In the genomic region with DNA sequence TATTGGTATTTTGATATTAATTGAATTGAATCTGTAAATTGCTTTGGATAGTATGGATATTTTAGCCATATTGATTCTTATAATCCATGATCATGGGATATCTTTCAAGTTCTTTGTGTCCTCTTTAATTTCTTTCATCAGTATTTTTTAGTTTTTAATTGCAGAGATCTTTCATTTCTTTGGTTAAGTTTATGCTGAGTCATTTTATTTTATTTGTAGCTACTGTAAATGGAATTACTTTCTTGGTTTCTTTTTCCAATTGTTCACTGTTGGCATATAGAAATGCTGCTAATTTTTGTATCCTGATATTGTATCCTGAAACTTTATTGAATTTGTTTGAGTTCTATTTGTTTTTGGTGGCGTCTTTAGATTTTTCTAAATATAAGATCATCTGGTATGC, we compare ENCODE assay signal across 19 cellular contexts.
A peak's percentile ranks its signal among the peaks of the same experiment; 100 is the strongest.
DNase-seq lines count a peak whose midpoint lies in the region; ATAC-seq, FAIRE-seq and TF ChIP-seq lines count a peak whose summit lies in the region.
"Had no signal": no experiment of that assay in that cellular context is flagged by ENCODE, and none has a peak within 500 bp of the region (broad histone marks: within the 10 kb centered on the region; RNA-seq: fewer than 3 reads in every experiment).

No MANE protein-coding gene starts in this region.

- H3K36me3 ChIP-seq in IMR-90 (ENCODE audit: control insufficient read depth, insufficient read depth, low read length) (no peaks in the 10 kb centered on the region), H1 (ENCODE audit: control insufficient read depth in 2 of 4, insufficient read depth in 4 of 4, low read length in 3 of 4) (peaks cover 0 to 3% (median 0%) of the 10 kb centered on the region in 4 experiments; a peak in 2 of 8 replicates)
- H3K36me3 ChIP-seq: BLaER1 had no signal

- H3K4ac ChIP-seq in IMR-90 (ENCODE audit: low read depth, low read length) = no peak overlapping the region
- no peak overlapping the region for H3K4ac ChIP-seq in H1 (replicated peaks; ENCODE audit: insufficient read length, low read depth, low read length)

- peaks cover 3% of the 10 kb centered on the region for H3K9me1 ChIP-seq in IMR-90 (ENCODE audit: insufficient read depth, low read length)

- no peak overlapping the region for H2BK20ac ChIP-seq in IMR-90 (ENCODE audit: low read depth, low read length)
- no peak overlapping the region for H2BK20ac ChIP-seq in H1 (ENCODE audit: low read length)

- H3K9ac ChIP-seq in IMR-90 (ENCODE audit: low read depth, low read length) = no peak overlapping the region
- no peak overlapping the region for H3K9ac ChIP-seq in H1 (replicated peaks in 1 of 4; ENCODE audit: extremely low read depth in 1 of 4, low read depth in 3 of 4, low read length in 3 of 4)
- H3K9ac ChIP-seq: BLaER1 had no signal

- no peak overlapping the region for H2BK12ac ChIP-seq in H1 (ENCODE audit: low read depth, low read length)

- H3K23ac ChIP-seq in IMR-90 (ENCODE audit: low read depth, low read length) (no peak overlapping the region), H1 (ENCODE audit: insufficient read length) (no peak overlapping the region)

- H2BK15ac ChIP-seq in IMR-90 (ENCODE audit: low read depth, low read length) (no peak overlapping the region), H1 (ENCODE audit: low read length) (no peak overlapping the region)

- H3K56ac ChIP-seq in IMR-90 (ENCODE audit: extremely low read depth, insufficient read depth, low read length) = no peak overlapping the region
- no peak overlapping the region for H3K56ac ChIP-seq in H1 (replicated peaks; ENCODE audit: insufficient read length, low read depth, low read length)

- POLR2A ChIA-PET in IMR-90 (lab: Charles Lee; ENCODE audit: unreplicated experiment) = no interaction called here
- POLR2A ChIA-PET in H1 (lab: Charles Lee; ENCODE audit: partially characterized antibody) = interaction anchor here (1.6 kb wide), 1 partner anchor 13 kb away, joined by 3 read pairs; no protein-coding TSS in a partner anchor

- no peak overlapping the region for H4K5ac ChIP-seq in IMR-90 (ENCODE audit: low read depth, low read length)
- H4K5ac ChIP-seq in H1 (ENCODE audit: insufficient read length, low read depth, low read length) = no peak overlapping the region

- H3K14ac ChIP-seq in IMR-90 (replicated peaks; ENCODE audit: low read depth, low read length) = no peak overlapping the region
- H3K14ac ChIP-seq in H1 (ENCODE audit: insufficient read length) = no peak overlapping the region

- H3K4me2 ChIP-seq in IMR-90 (ENCODE audit: low read depth, low read length) (no peak overlapping the region), H1 (ENCODE audit: insufficient read depth in 1 of 2, low read depth in 2 of 2, low read length in 2 of 2) (no peak overlapping the region)
- H3K4me2 ChIP-seq: BLaER1 had no signal

- H3K4me1 ChIP-seq in IMR-90 (ENCODE audit: control insufficient read depth, insufficient read depth, low read length) = peaks cover 2% of the 10 kb centered on the region; the same call in 1 of the 2 replicates
- H3K4me1 ChIP-seq in H1 (replicated peaks in 1 of 4; ENCODE audit: control insufficient read depth in 3 of 4, insufficient read depth in 4 of 4, low read length in 3 of 4) = no peaks in the 10 kb centered on the region; a peak in 1 of 7 replicates

- H2BK120ac ChIP-seq in IMR-90 (ENCODE audit: low read depth, low read length) = no peak overlapping the region
- no peak overlapping the region for H2BK120ac ChIP-seq in H1 (replicated peaks; ENCODE audit: low read depth, low read length)

- no peaks in the 10 kb centered on the region for H3K27me3 ChIP-seq in IMR-90 (ENCODE audit: control insufficient read depth, insufficient read depth, low read length)
- H3K27me3 ChIP-seq in H1 (replicated peaks in 1 of 4; ENCODE audit: control insufficient read depth in 3 of 4, extremely low read depth in 1 of 4, insufficient read depth in 3 of 4, low read length in 3 of 4) = no peaks in the 10 kb centered on the region
- H3K27me3 ChIP-seq: BLaER1 had no signal

- H3K18ac ChIP-seq in IMR-90 (ENCODE audit: low read depth, low read length) = no peak overlapping the region
- no peak overlapping the region for H3K18ac ChIP-seq in H1 (ENCODE audit: extremely low read depth, low read length)

- no peak overlapping the region for H2AFZ ChIP-seq in IMR-90 (replicated peaks; ENCODE audit: low read length, poor library complexity)
- no peak overlapping the region for H2AFZ ChIP-seq in H1 (ENCODE audit: low read length)

- H3K23me2 ChIP-seq in H1 (ENCODE audit: low read depth, low read length) = no peaks in the 10 kb centered on the region

- no peak for ATAC-seq in IMR-90 (ENCODE audit: low read depth)
- no peak for ATAC-seq in HG03159 (IDR thresholded peaks at IDR 0.05; ENCODE audit: unreplicated experiment)
- ATAC-seq: CD8-positive, alpha-beta T cell; GM12878 had no signal

- H3K27ac ChIP-seq in IMR-90 (ENCODE audit: insufficient read depth, low read length) = no peak overlapping the region
- H3K27ac ChIP-seq in H1 (ENCODE audit: low read depth, low read length) = no peak overlapping the region
- H3K27ac ChIP-seq: BLaER1, C4-2B had no signal

- no peak for DNase-seq in D721Med (ENCODE audit: insufficient read length, low spot score)
- DNase-seq in IMR-90 = no peak
- DNase-seq in H1 (ENCODE audit: low read depth in 1 of 2, low spot score in 2 of 2) = no peak
- no peak for DNase-seq in amniotic stem cell (lab: John Stamatoyannopoulos, UW)
- DNase-seq in pons (ENCODE audit: low spot score) = no peak
- DNase-seq: Caco-2; CD4-positive, CD25-positive, alpha-beta regulatory T cell; CD8-positive, alpha-beta T cell; DMS 273 treated with DMSO at 0.1 percent for 48 hours; DMS79; EL; GDM1; GOT3; H7; HCEC 1CT had no signal

- no peak overlapping the region for H2AK5ac ChIP-seq in IMR-90 (ENCODE audit: low read depth, low read length)
- no peak overlapping the region for H2AK5ac ChIP-seq in H1 (ENCODE audit: low read depth, low read length)

- BruUV-seq in IMR-90 (replicated peaks; lab: Mats Ljungman, UMichigan) = no TSS peak

- in situ Hi-C loops in IMR-90 (cut with MboI; ENCODE audit: low sequenced_read_pairs) = no loop called here

- H4K20me1 ChIP-seq in IMR-90 (ENCODE audit: insufficient read depth, low read length) = no peaks in the 10 kb centered on the region
- no peaks in the 10 kb centered on the region for H4K20me1 ChIP-seq in H1 (replicated peaks in 1 of 2; ENCODE audit: control insufficient read depth in 1 of 2, insufficient read depth in 2 of 2, low read length in 2 of 2)
- H4K20me1 ChIP-seq: BLaER1 had no signal

- no peak for TF ChIP-seq CTCF in D721Med (IDR thresholded peaks at IDR 0.05; ENCODE audit: insufficient read depth, missing control alignments)
- no peak for TF ChIP-seq CTCF in IMR-90 (conservative IDR thresholded peaks at IDR 0.05; ENCODE audit: low read depth, low read length)
- no peak for TF ChIP-seq CTCF in H1 (IDR thresholded peaks at IDR 0.05; ENCODE audit: control extremely low read depth in 1 of 3, insufficient read depth in 1 of 3, low read depth in 1 of 3, low read length in 3 of 3)

- no peak for TF ChIP-seq EP300 in H1 (IDR thresholded peaks at IDR 0.05; ENCODE audit: borderline replicate concordance in 1 of 2, low read depth in 2 of 2, low read length in 2 of 2)

- intact Hi-C loops in IMR-90 (cut with micrococcal nuclease) = no loop called here

- H3K79me2 ChIP-seq in H1 (ENCODE audit: control insufficient read depth in 1 of 2, insufficient read depth in 2 of 2, low read length in 2 of 2) = no peaks in the 10 kb centered on the region

- FAIRE-seq in D721Med (lab: Jason Lieb, UNC) (peak; percentile 96), H1 (lab: Jason Lieb, UNC) (no peak)
- FAIRE-seq: GM12878 had no signal

- no peak overlapping the region for H3K4me3 ChIP-seq in IMR-90 (ENCODE audit: insufficient read depth, low read depth, low read length)
- no peak overlapping the region; a peak in 1 of 8 replicates for H3K4me3 ChIP-seq in H1 (ENCODE audit: extremely low read depth in 1 of 4, insufficient read depth in 2 of 4, low read depth in 3 of 4, low read length in 4 of 4)
- H3K4me3 ChIP-seq: BLaER1, GM12878 had no signal

- dilution Hi-C loops in IMR-90 (cut with HindIII; ENCODE audit: low sequenced_read_pairs, unreplicated experiment) = no loop called here

- H2AK9ac ChIP-seq in IMR-90 (replicated peaks; ENCODE audit: low read depth, low read length, poor library complexity) = no peak overlapping the region

- H3K79me1 ChIP-seq in IMR-90 (ENCODE audit: low read depth in 1 of 2, low read length in 2 of 2) (no peaks in the 10 kb centered on the region), H1 (ENCODE audit: low read depth, low read length) (no peaks in the 10 kb centered on the region)

- CTCF ChIA-PET in IMR-90 (lab: Yijun Ruan, JAX) = interaction anchor here (1.1 kb wide), 1 partner anchor 12 kb away, joined by 3 read pairs; no protein-coding TSS in a partner anchor
- CTCF ChIA-PET in H1 (lab: Charles Lee; ENCODE audit: partially characterized antibody) = interaction anchor here (1.2 to 1.4 kb wide), 3 partner anchors 14 to 115 kb away, joined by 3 to 4 read pairs (median 3); no protein-coding TSS in a partner anchor

- H4K8ac ChIP-seq in IMR-90 (ENCODE audit: low read depth in 2 of 2, low read length in 2 of 2) (no peak overlapping the region), H1 (ENCODE audit: extremely low read depth, insufficient read depth, low read length) (no peak overlapping the region)

- H2BK5ac ChIP-seq in IMR-90 (ENCODE audit: low read depth, low read length, poor library complexity, severe bottlenecking) (no peak overlapping the region), H1 (ENCODE audit: low read depth, low read length) (no peak overlapping the region)

- no peak overlapping the region for H4K91ac ChIP-seq in IMR-90 (ENCODE audit: insufficient read depth, low read depth, low read length)
- no peak overlapping the region for H4K91ac ChIP-seq in H1 (replicated peaks; ENCODE audit: insufficient read length, low read length)

- WGBS in IMR-90 (ENCODE audit: extremely low coverage in 2 of 2, insufficient read length in 1 of 2), 2 experiments = no CpG with 5 or more reads among the region's 1 CpG
- WGBS in H1 (ENCODE audit: extremely low coverage in 1 of 2, insufficient coverage in 1 of 2, insufficient read length in 1 of 2, insufficient replicate concordance in 2 of 2, low coverage in 1 of 2, low lambda C conversion rate in 2 of 2, missing lambda C conversion rate in 1 of 2), 2 experiments = 95% methylated on average over 1 of the region's 1 CpG; no CpG with 5 or more reads in 1 of the 2 experiments

- TF ChIP-seq POLR2A in IMR-90 (IDR thresholded peaks at IDR 0.05; ENCODE audit: low read depth, low read length) (no peak), H1 (IDR thresholded peaks at IDR 0.05; ENCODE audit: control extremely low read depth in 1 of 2, low read depth in 2 of 2, low read length in 2 of 2) (no peak)

- H3K9me3 ChIP-seq in IMR-90 (ENCODE audit: control insufficient read depth, insufficient read depth, low read length) (no peaks in the 10 kb centered on the region; the same call in 1 of the 2 replicates), H1 (ENCODE audit: insufficient read depth in 2 of 2, low read depth in 1 of 2, low read length in 1 of 2) (peaks cover 4 to 5% of the 10 kb centered on the region in 2 experiments; a peak in 3 of 4 replicates)
- H3K9me3 ChIP-seq: BLaER1, Caco-2 had no signal

- no peak for TF ChIP-seq RAD21 in IMR-90 (IDR thresholded peaks at IDR 0.05; ENCODE audit: low read length)
- no peak for TF ChIP-seq RAD21 in H1 (IDR thresholded peaks at IDR 0.05 in 1 of 2, conservative IDR thresholded peaks at IDR 0.05 in 1 of 2; ENCODE audit: low read depth in 2 of 2, low read length in 2 of 2)

TF ChIP-seq in H1, 55 proteins besides CTCF, POLR2A, EP300 and RAD21 (continues in another document):
- TF ChIP-seq YY1 (IDR thresholded peaks at IDR 0.05; ENCODE audit: low read depth, low read length) = no peak
